Comparison of ENCODE assay signal across 9 cellular contexts in the genomic region with DNA sequence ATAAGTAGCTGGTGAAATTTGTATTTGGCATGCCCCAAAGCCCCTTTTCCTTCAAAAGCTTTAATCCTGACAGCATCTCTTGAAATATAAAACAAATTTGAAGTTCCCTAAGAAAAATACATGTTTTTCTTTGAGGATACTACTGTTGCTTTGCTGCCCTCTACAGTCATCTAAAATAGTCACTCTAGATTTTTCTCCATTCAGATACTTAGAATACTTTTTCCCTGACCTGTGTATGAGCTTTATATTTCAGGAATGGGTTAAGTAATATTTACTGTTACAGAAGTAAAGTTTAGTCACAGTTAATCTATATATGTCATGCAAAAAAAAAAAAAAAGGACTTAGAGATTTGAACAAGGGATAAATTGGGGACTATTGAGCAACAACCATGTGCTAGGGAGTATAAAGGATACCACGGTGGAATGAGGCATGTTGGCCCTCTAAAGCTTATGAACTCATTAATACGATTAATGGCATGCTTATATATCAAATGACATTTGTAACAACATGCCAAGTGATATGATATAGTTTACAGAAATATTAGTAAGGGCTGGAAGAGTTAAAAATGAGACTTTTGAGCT. TPM values are rescaled to one million over a fixed set of nuclear protein-coding genes. Genes with fewer than 3 reads are reported as not detected.
DNase-seq lines count a peak whose midpoint lies in the region; ATAC-seq and TF ChIP-seq lines count a peak whose summit lies in the region.
"Had no signal": no experiment of that assay in that cellular context is flagged by ENCODE, and none has a peak within 500 bp of the region (broad histone marks: within the 10 kb centered on the region; RNA-seq: fewer than 3 reads in every experiment).

No MANE protein-coding gene starts in this region.

- TF ChIP-seq CTCF in Peyer's patch (IDR thresholded peaks at IDR 0.05) (peak in 4 of 6 experiments; percentile 24 to 61 (median 54)), foreskin fibroblast (IDR thresholded peaks at IDR 0.05; ENCODE audit: low read depth, low read length) (peak; percentile 45), thyroid gland (IDR thresholded peaks at IDR 0.05) (peak in 4 of 6 experiments; percentile 37 to 61 (median 53))

- H3K9me3 ChIP-seq in Peyer's patch (no peaks in the 10 kb centered on the region), thyroid gland (no peaks in the 10 kb centered on the region)
- H3K9me3 ChIP-seq: neutrophil had no signal

- WGBS in thyroid gland, 2 donors: 41 to 55% methylated on average over 2 of the region's 2 CpGs

- TF ChIP-seq POLR2A in Peyer's patch (IDR thresholded peaks at IDR 0.05) (no peak), thyroid gland (IDR thresholded peaks at IDR 0.05) (no peak)

- H3K27me3 ChIP-seq in Peyer's patch (no peaks in the 10 kb centered on the region), thyroid gland (no peaks in the 10 kb centered on the region)

- intact Hi-C loops in thyroid gland (cut with DNase I): no loop called here

- H3K27ac ChIP-seq in Peyer's patch (no peak overlapping the region), thyroid gland (no peak overlapping the region)
- H3K27ac ChIP-seq: neutrophil had no signal

- peaks cover 0 to 10% (median 0%) of the 10 kb centered on the region in 4 donors for H3K4me1 ChIP-seq in Peyer's patch
- H3K4me1 ChIP-seq in thyroid gland: peaks cover 14 to 26% of the 10 kb centered on the region in 2 donors

- no peak overlapping the region for H3K4me3 ChIP-seq in Peyer's patch
- H3K4me3 ChIP-seq in foreskin fibroblast (ENCODE audit: low read depth in 1 of 2, low read length in 2 of 2): no peak overlapping the region
- H3K4me3 ChIP-seq in thyroid gland (replicated peaks in 1 of 3): no peak overlapping the region

- ATAC-seq in GM21423 (IDR thresholded peaks at IDR 0.05; ENCODE audit: unreplicated experiment) (no peak), GM18870 (IDR thresholded peaks at IDR 0.05; ENCODE audit: unreplicated experiment) (no peak)

- peak; percentile 52 for DNase-seq in NCI-H82 (lab: John Stamatoyannopoulos, UW)
- no peak for DNase-seq in NCI-H82 treated with DMSO at 0.1 percent for 48 hours (lab: John Stamatoyannopoulos, UW; ENCODE audit: unreplicated experiment)
- DNase-seq in Peyer's patch: no peak
- DNase-seq in foreskin fibroblast: peak in 1 of 2 donors; percentile 74
- DNase-seq in thyroid gland: no peak
- DNase-seq in NK-92 treated with Interleukin-12 subunit alpha and Interleukin-12 subunit beta, amount 100 ng/mL, for 24 hours (lab: John Stamatoyannopoulos, UW): no peak

- no peaks in the 10 kb centered on the region for H3K36me3 ChIP-seq in Peyer's patch
- H3K36me3 ChIP-seq in thyroid gland: no peaks in the 10 kb centered on the region
- H3K36me3 ChIP-seq: neutrophil had no signal

RNA-seq across cellular contexts. Expression of a gene that starts 8.8 kb away (rescaled TPM):
- total RNA-seq in Peyer's patch: 10 to 100 TPM; 28.1 to 57.1 (median 49.3) TPM
- total RNA-seq in thyroid gland: 10 to 100 TPM; 60.3 to 95.4 (median 87.7) TPM
